Comparison of ENCODE assay signal across 10 cellular contexts in the genomic region with DNA sequence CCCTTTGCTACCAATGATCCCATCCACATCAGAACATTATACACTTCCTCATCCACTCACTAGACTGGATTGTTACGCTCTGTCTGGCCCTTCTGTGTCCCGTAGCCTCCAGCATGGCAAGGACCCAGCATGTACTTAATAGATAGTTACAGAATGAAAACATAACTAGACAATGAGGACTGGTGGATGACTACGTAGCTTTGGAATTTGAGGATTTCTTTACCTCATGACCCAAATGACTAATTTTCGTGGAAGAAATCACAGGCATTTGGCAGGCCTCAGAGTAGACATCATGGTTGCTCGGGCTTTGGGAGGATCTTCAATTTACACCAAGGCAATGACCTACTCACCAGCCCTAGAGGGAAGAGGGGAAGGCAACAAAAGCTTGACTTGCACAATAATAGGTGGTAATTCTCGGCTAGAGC.
DNase-seq lines count a peak whose midpoint lies in the region; ATAC-seq, FAIRE-seq and TF ChIP-seq lines count a peak whose summit lies in the region.
"Had no signal": no experiment of that assay in that cellular context is flagged by ENCODE, and none has a peak within 500 bp of the region (broad histone marks: within the 10 kb centered on the region; RNA-seq: fewer than 3 reads in every experiment).

No MANE protein-coding gene starts in this region.

- no peaks in the 10 kb centered on the region for H3K9me1 ChIP-seq in keratinocyte (ENCODE audit: control insufficient read depth, extremely low read depth, insufficient read depth, low read length)

- H2AFZ ChIP-seq in keratinocyte (ENCODE audit: control insufficient read depth, low read length), result peak overlapping the region; percentile 75

- H3K36me3 ChIP-seq in keratinocyte (ENCODE audit: control insufficient read depth in 2 of 2, extremely low read depth in 1 of 2, insufficient read depth in 2 of 2, low read length in 2 of 2) (no peaks in the 10 kb centered on the region), upper lobe of right lung (no peaks in the 10 kb centered on the region)

- CTCF ChIA-PET in MCF 10A (lab: Yijun Ruan, JAX), result interaction anchor here (0.6 to 1.2 kb wide), 2 partner anchors 1021 to 1612 kb away, joined by 3 to 4 read pairs; no protein-coding TSS in a partner anchor

- peaks cover 27% of the 10 kb centered on the region for H3K4me1 Mint-ChIP-seq in MCF 10A (ENCODE audit: insufficient read depth, unreplicated experiment)
- no peaks in the 10 kb centered on the region for H3K4me1 Mint-ChIP-seq in T-helper 2 cell treated with Interferon-gamma antibody and Interleukin-4, amounts not matched to agents 5 μg/mL and 100 μg/mL, for 36 hours (ENCODE audit: low read depth)

- H3K4me3 ChIP-seq in keratinocyte (ENCODE audit: control insufficient read depth in 2 of 3, extremely low read depth in 1 of 3, insufficient read depth in 2 of 3, low read depth in 1 of 3, low read length in 3 of 3) (no peak overlapping the region), upper lobe of right lung (no peak overlapping the region)

- FAIRE-seq in keratinocyte (lab: Jason Lieb, UNC), result peak; percentile 100

- TF ChIP-seq CTCF in MCF 10A (IDR thresholded peaks at IDR 0.05; ENCODE audit: unreplicated experiment) (no peak), keratinocyte (optimal IDR thresholded peaks at IDR 0.05 in 1 of 3, IDR thresholded peaks at IDR 0.05 in 1 of 3, conservative IDR thresholded peaks at IDR 0.05 in 1 of 3; ENCODE audit: extremely low read depth in 1 of 3, insufficient read depth in 2 of 3, low read length in 3 of 3) (no peak), upper lobe of right lung (IDR thresholded peaks at IDR 0.05) (no peak)

- ATAC-seq in upper lobe of right lung, result peak; percentile 30
- ATAC-seq in GM19463 (IDR thresholded peaks at IDR 0.05; ENCODE audit: unreplicated experiment), result no peak

- POLR2A ChIA-PET in MCF 10A (lab: Yijun Ruan, JAX), result interaction anchor here (0.7 to 1.1 kb wide), 2 partner anchors 185 to 690 kb away, joined by 3 read pairs; no protein-coding TSS in a partner anchor

- H3K9me3 Mint-ChIP-seq in MCF 10A (ENCODE audit: unreplicated experiment), result no peaks in the 10 kb centered on the region
- H3K9me3 Mint-ChIP-seq in T-helper 2 cell treated with Interferon-gamma antibody and Interleukin-4, amounts not matched to agents 5 μg/mL and 100 μg/mL, for 36 hours, result peaks cover under 1% of the 10 kb centered on the region

- dilution Hi-C loops in keratinocyte (cut with MboI; ENCODE audit: extremely low pct_ligation_motif_present, low sequenced_read_pairs), result no loop called here

- no TSS peak for BruUV-seq in MCF 10A (replicated peaks; lab: Mats Ljungman, UMichigan)

- DNase-seq in DMS53 (lab: John Stamatoyannopoulos, UW) (peak; percentile 43), DMS53 treated with DMSO at 0.1 percent for 48 hours (lab: John Stamatoyannopoulos, UW; ENCODE audit: unreplicated experiment) (no peak), MCF 10A (ENCODE audit: unreplicated experiment) (peak; percentile 95), keratinocyte (ENCODE audit: low read depth, low spot score) (peak; percentile 97), upper lobe of right lung (no peak)
- DNase-seq in activated CD8-positive, alpha-beta memory T cell treated with anti-CD3 and anti-CD28 coated beads for 24 hours, result no peak
- DNase-seq in T-helper 2 cell treated with Interferon-gamma antibody and Interleukin-4, amounts not matched to agents 5 μg/mL and 100 μg/mL, for 36 hours (ENCODE audit: low spot score), result no peak
- DNase-seq: NCI-H1930 had no signal

- peak overlapping the region; percentile 30 for H3K4me2 ChIP-seq in keratinocyte (ENCODE audit: control insufficient read depth, extremely low read depth, insufficient read depth, low read depth, low read length)

- no peaks in the 10 kb centered on the region for H3K79me2 ChIP-seq in keratinocyte (ENCODE audit: control insufficient read depth, insufficient read depth, low read length)

- H3K4me1 ChIP-seq in keratinocyte (ENCODE audit: control insufficient read depth, extremely low read depth, insufficient read depth, low read length), result peaks cover 33% of the 10 kb centered on the region
- no peaks in the 10 kb centered on the region for H3K4me1 ChIP-seq in upper lobe of right lung

- no peaks in the 10 kb centered on the region for H4K20me1 ChIP-seq in keratinocyte (ENCODE audit: control insufficient read depth, extremely low read depth, insufficient read depth, low read length)

- intact Hi-C loops in MCF 10A (cut with micrococcal nuclease) (loop anchor here (2.0 kb wide), 1 partner anchor 299 kb away; the partner anchor contains the start of gene TLE1), upper lobe of right lung (cut with DNase I) (no loop called here)

- no peak overlapping the region for H3K4me3 Mint-ChIP-seq in MCF 10A (ENCODE audit: unreplicated experiment)
- H3K4me3 Mint-ChIP-seq in T-helper 2 cell treated with Interferon-gamma antibody and Interleukin-4, amounts not matched to agents 5 μg/mL and 100 μg/mL, for 36 hours, result no peak overlapping the region

- H3K27me3 ChIP-seq in keratinocyte (ENCODE audit: control insufficient read depth, extremely low read depth, insufficient read depth, low read length) (no peaks in the 10 kb centered on the region), upper lobe of right lung (no peaks in the 10 kb centered on the region)

- peak overlapping the region; percentile 78 for H3K27ac ChIP-seq in keratinocyte (ENCODE audit: control insufficient read depth, insufficient read depth, low read length)
- no peak overlapping the region for H3K27ac ChIP-seq in upper lobe of right lung
- H3K27ac ChIP-seq: 22Rv1 had no signal

- no peak overlapping the region for H3K27ac Mint-ChIP-seq in MCF 10A (ENCODE audit: low read depth, unreplicated experiment)
- no peak overlapping the region for H3K27ac Mint-ChIP-seq in T-helper 2 cell treated with Interferon-gamma antibody and Interleukin-4, amounts not matched to agents 5 μg/mL and 100 μg/mL, for 36 hours

- H3K36me3 Mint-ChIP-seq in MCF 10A (ENCODE audit: insufficient read depth, unreplicated experiment), result no peaks in the 10 kb centered on the region
- no peaks in the 10 kb centered on the region for H3K36me3 Mint-ChIP-seq in T-helper 2 cell treated with Interferon-gamma antibody and Interleukin-4, amounts not matched to agents 5 μg/mL and 100 μg/mL, for 36 hours (ENCODE audit: low read depth)

- H3K27me3 Mint-ChIP-seq in MCF 10A (ENCODE audit: insufficient read depth, unreplicated experiment), result no peaks in the 10 kb centered on the region
- H3K27me3 Mint-ChIP-seq in T-helper 2 cell treated with Interferon-gamma antibody and Interleukin-4, amounts not matched to agents 5 μg/mL and 100 μg/mL, for 36 hours (ENCODE audit: low read depth), result no peaks in the 10 kb centered on the region

- H3K9ac ChIP-seq in keratinocyte (ENCODE audit: control insufficient read depth, extremely low read depth, insufficient read depth, low read length), result peak overlapping the region; percentile 1

- H3K9me3 ChIP-seq in keratinocyte (ENCODE audit: control insufficient read depth, low read depth, low read length), result no peaks in the 10 kb centered on the region
- H3K9me3 ChIP-seq in upper lobe of right lung, result no peaks in the 10 kb centered on the region

Comparison
In these comparisons a context has a peak if more than half of its experiments do, and no peak if none do; other contexts are left out.
1. DNase-seq: peak in DMS53 (single experiment), MCF 10A (single experiment) and keratinocyte (single experiment); none in DMS53 treated with DMSO at 0.1 percent for 48 hours (single experiment), upper lobe of right lung (single experiment), activated CD8-positive, alpha-beta memory T cell treated with anti-CD3 and anti-CD28 coated beads for 24 hours (single experiment) and T-helper 2 cell treated with Interferon-gamma antibody and Interleukin-4, amounts not matched to agents 5 μg/mL and 100 μg/mL, for 36 hours (single experiment).